ENCODE assay signal across 1 cellular context in genomic region chr10:71265201-71265575, GRCh38.
TF ChIP-seq lines count a peak whose summit lies in the region.

No MANE protein-coding gene starts in this region.

TF ChIP-seq in HepG2, 621 proteins besides CTCF, POLR2A, EP300 and RAD21:
- TF ChIP-seq ZBTB10 (CRISPR knock-in tag; IDR thresholded peaks at IDR 0.05; ENCODE audit: borderline replicate concordance) (no peak), ZEB1 (IDR thresholded peaks at IDR 0.05; ENCODE audit: insufficient replicate concordance, low read depth) (no peak), GABPA (IDR thresholded peaks at IDR 0.05; ENCODE audit: low read depth, low read length) (no peak), GABPA (CRISPR knock-in tag; IDR thresholded peaks at IDR 0.05; ENCODE audit: low read depth) (no peak)
